Comparison of ENCODE assay signal across 13 cellular contexts in the genomic region with DNA sequence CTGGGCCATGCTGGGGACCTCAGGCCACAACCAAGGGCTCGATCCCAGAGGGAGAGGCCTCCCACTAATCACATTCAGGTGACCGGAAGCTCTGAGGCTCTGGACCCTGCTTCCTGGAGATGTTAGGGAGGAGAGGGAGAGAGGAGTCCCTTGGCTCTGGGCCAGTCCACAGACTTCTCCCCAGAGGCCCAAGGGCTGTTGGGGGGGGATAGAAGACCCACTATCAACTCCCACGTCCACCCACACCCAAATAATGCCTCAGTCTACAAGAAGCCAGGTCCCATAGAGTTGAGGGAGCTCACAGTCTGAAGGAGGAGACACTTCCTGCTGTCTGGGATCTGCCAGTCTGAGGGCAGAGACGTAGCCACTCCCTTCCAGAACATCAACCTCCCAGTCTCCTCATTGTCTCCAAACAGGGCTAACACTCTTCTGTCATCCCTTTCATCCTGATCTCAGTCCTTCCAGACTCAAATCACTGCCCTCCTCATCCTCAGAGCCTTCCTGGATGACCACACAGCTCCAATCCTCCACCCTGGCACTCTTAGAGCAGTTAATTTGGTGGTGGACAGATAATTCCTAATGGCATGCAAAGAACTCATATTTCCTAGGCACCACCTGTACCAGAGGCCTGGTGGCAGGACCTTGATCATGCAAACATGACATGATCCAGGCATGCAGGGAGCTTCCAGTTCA.
DNase-seq lines count a peak whose midpoint lies in the region; ATAC-seq, FAIRE-seq and TF ChIP-seq lines count a peak whose summit lies in the region.
"Had no signal": no experiment of that assay in that cellular context is flagged by ENCODE, and none has a peak within 500 bp of the region (broad histone marks: within the 10 kb centered on the region; RNA-seq: fewer than 3 reads in every experiment).

No MANE protein-coding gene starts in this region.

- in situ Hi-C loops in K562 (cut with MboI) = loop anchor here (5.0 kb wide), 1 partner anchor 285 kb away; the partner anchor contains the start of gene VEGFA

- H3K4me3 ChIP-seq in K562 (no peak overlapping the region), hepatocyte (no peak overlapping the region), stomach smooth muscle (ENCODE audit: low read length in 2 of 2) (no peak overlapping the region)
- H3K4me3 ChIP-seq: cardiac muscle cell had no signal

- POLR2A ChIA-PET in K562 (lab: Yijun Ruan, JAX) = interaction anchor here (0.5 to 2.5 kb wide), 15 partner anchors 10 to 581 kb away, joined by 3 to 16 read pairs (median 4); no protein-coding TSS in a partner anchor

- H3K9me3 ChIP-seq in K562 (replicated peaks; ENCODE audit: control insufficient read depth, insufficient read depth, low read depth, low read length) (peaks cover 15% of the 10 kb centered on the region), hepatocyte (ENCODE audit: low read depth) (no peaks in the 10 kb centered on the region), stomach smooth muscle (ENCODE audit: control insufficient read depth in 2 of 2, low read length in 2 of 2) (peaks cover 0 to 4% of the 10 kb centered on the region in 2 donors)

- TF ChIP-seq CTCF in K562 (IDR thresholded peaks at IDR 0.05 in 2 of 3, conservative IDR thresholded peaks at IDR 0.05 in 1 of 3; ENCODE audit: insufficient read depth in 2 of 3, low read depth in 1 of 3, low read length in 3 of 3) = no peak
- TF ChIP-seq CTCF in hepatocyte (IDR thresholded peaks at IDR 0.05; ENCODE audit: poor library complexity) = no peak

- no peaks in the 10 kb centered on the region for H4K20me1 ChIP-seq in K562 (replicated peaks; ENCODE audit: control insufficient read depth, insufficient read depth, low read length)
- H4K20me1 ChIP-seq in hepatocyte (ENCODE audit: insufficient read depth, poor library complexity, severe bottlenecking) = no peaks in the 10 kb centered on the region

- intact Hi-C loops in K562 (cut with micrococcal nuclease) = no loop called here

- TF ChIP-seq POLR2A in K562 (conservative IDR thresholded peaks at IDR 0.05) = no peak

- peaks cover 39 to 59% of the 10 kb centered on the region in 2 experiments for H3K4me1 ChIP-seq in K562 (replicated peaks in 1 of 2; ENCODE audit: control insufficient read depth in 2 of 2, insufficient read depth in 2 of 2, low read length in 2 of 2)
- peaks cover 25% of the 10 kb centered on the region for H3K4me1 ChIP-seq in hepatocyte (ENCODE audit: insufficient read depth)
- peaks cover 64% of the 10 kb centered on the region for H3K4me1 ChIP-seq in stomach smooth muscle (ENCODE audit: control insufficient read depth, insufficient read depth, low read length)

- peak; percentile 67 for DNase-seq in H4 (ENCODE audit: low spot score)
- peak in 2 of 4 experiments; percentile 73 to 75 for DNase-seq in K562 (ENCODE audit: extremely low read depth in 1 of 4, low spot score in 3 of 4)
- DNase-seq in hepatocyte (ENCODE audit: low spot score) = no peak
- no peak for DNase-seq in EL
- DNase-seq in iPS-NIHi11 (ENCODE audit: low spot score) = no peak
- DNase-seq: activated CD4-positive, alpha-beta T cell treated with anti-CD3 and anti-CD28 coated beads for 48 hours; NCI-H446; SHP77 treated with DMSO at 0.1 percent for 48 hours had no signal

- H3K27me3 ChIP-seq in K562 (ENCODE audit: control insufficient read depth in 2 of 2, insufficient read depth in 2 of 2, low read length in 2 of 2) = no peaks in the 10 kb centered on the region
- H3K27me3 ChIP-seq in hepatocyte = no peaks in the 10 kb centered on the region
- H3K27me3 ChIP-seq in stomach smooth muscle (ENCODE audit: control insufficient read depth in 1 of 2, insufficient read depth in 2 of 2, low read length in 2 of 2) = no peaks in the 10 kb centered on the region
- H3K27me3 ChIP-seq: cardiac muscle cell had no signal

- peak overlapping the region; percentile 30 to 73 for H3K9ac ChIP-seq in K562 (ENCODE audit: insufficient read depth in 1 of 2, low read depth in 2 of 2, low read length in 2 of 2)
- H3K9ac ChIP-seq in stomach smooth muscle (ENCODE audit: low read length in 2 of 2) = no peak overlapping the region

- CTCF ChIA-PET in K562 (lab: Yijun Ruan, JAX; ENCODE audit: low intra/inter-chr PET ratio) = no interaction called here

- peak overlapping the region; percentile 47 for H2AFZ ChIP-seq in K562 (ENCODE audit: low read depth, low read length)
- no peak overlapping the region for H2AFZ ChIP-seq in hepatocyte

- 30% methylated on average over 4 of the region's 4 CpGs for WGBS in K562 (ENCODE audit: insufficient coverage, low coverage, missing lambda C conversion rate)
- 70% methylated on average over 4 of the region's 4 CpGs for WGBS in hepatocyte (ENCODE audit: low lambda C conversion rate, missing lambda C conversion rate)

- no peaks in the 10 kb centered on the region for H3K9me1 ChIP-seq in K562 (ENCODE audit: control insufficient read depth, insufficient read depth, low read length)

- no peak for ATAC-seq in K562
- no peak for ATAC-seq in GM19395 (IDR thresholded peaks at IDR 0.05; ENCODE audit: unreplicated experiment)
- no peak for ATAC-seq in HG03139 (IDR thresholded peaks at IDR 0.05; ENCODE audit: unreplicated experiment)

- no peak for FAIRE-seq in K562 (lab: Jason Lieb, UNC)
- FAIRE-seq: frontal cortex had no signal

- H3K79me2 ChIP-seq in K562 (ENCODE audit: control insufficient read depth, insufficient read depth, low read length) = no peaks in the 10 kb centered on the region
- no peaks in the 10 kb centered on the region for H3K79me2 ChIP-seq in hepatocyte

- H3K4me2 ChIP-seq in K562 (ENCODE audit: insufficient read depth, low read length) = peak overlapping the region; percentile 81
- H3K4me2 ChIP-seq in hepatocyte = no peak overlapping the region

- TF ChIP-seq RAD21 in K562 (CRISPR knock-in tag; conservative IDR thresholded peaks at IDR 0.05 in 1 of 2, IDR thresholded peaks at IDR 0.05 in 1 of 2) = no peak

- TF ChIP-seq EP300 in K562 (IDR thresholded peaks at IDR 0.05; ENCODE audit: low read length) = no peak

- H3K9me2 ChIP-seq in hepatocyte (replicated peaks; ENCODE audit: insufficient read depth) = no peaks in the 10 kb centered on the region

- H3K36me3 ChIP-seq in K562 (ENCODE audit: control insufficient read depth, insufficient read depth, low read length) (no peaks in the 10 kb centered on the region; the same call in 2 of the 3 replicates), hepatocyte (replicated peaks; ENCODE audit: insufficient read depth, low read depth) (no peaks in the 10 kb centered on the region), stomach smooth muscle (ENCODE audit: control insufficient read depth in 2 of 2, insufficient read depth in 2 of 2, low read length in 2 of 2) (no peaks in the 10 kb centered on the region)
- H3K36me3 ChIP-seq: cardiac muscle cell had no signal

- H3K27ac ChIP-seq in K562 (ENCODE audit: extremely low read depth, low read depth, low read length) = peak overlapping the region; percentile 97
- peak overlapping the region; percentile 82 for H3K27ac ChIP-seq in hepatocyte
- peak overlapping the region; percentile 66 for H3K27ac ChIP-seq in stomach smooth muscle (ENCODE audit: low read length)
- H3K27ac ChIP-seq: cardiac muscle cell had no signal

- no TSS peak for BruUV-seq in K562 (replicated peaks; lab: Mats Ljungman, UMichigan)

TF ChIP-seq in K562, 482 proteins besides CTCF, POLR2A, EP300 and RAD21 (continues in another document):
- TF ChIP-seq ZNF239 (CRISPR knock-in tag; IDR thresholded peaks at IDR 0.05) = no peak
- TF ChIP-seq XRCC5 (IDR thresholded peaks at IDR 0.05; ENCODE audit: low read depth, low read length) = no peak

Comparison
In these comparisons a context has a peak if more than half of its experiments do, and no peak if none do; other contexts are left out.
1. H3K9ac ChIP-seq: peak in K562 (2 of 2); none in stomach smooth muscle (0 of 2).
2. Peak in every context shown above with its lines, with median percentiles within 50 percentile points of each other: H3K27ac ChIP-seq.